8 cellular contexts compared by ENCODE assay signal in genomic region chrX:115690554-115691216, GRCh38.
A peak's percentile ranks its signal among the peaks of the same experiment; 100 is the strongest.
DNase-seq lines count a peak whose midpoint lies in the region; ATAC-seq, FAIRE-seq and TF ChIP-seq lines count a peak whose summit lies in the region.

No MANE protein-coding gene starts in this region.

- H3K4me3 ChIP-seq in GM12875 (ENCODE audit: low read depth, low read length): no peak overlapping the region
- H3K4me3 ChIP-seq in NB4 (ENCODE audit: low read depth, low read length): no peak overlapping the region
- no peak overlapping the region for H3K4me3 ChIP-seq in colonic mucosa
- no peak overlapping the region for H3K4me3 ChIP-seq in liver (ENCODE audit: low read depth in 1 of 3, low read length in 3 of 3)

- TF ChIP-seq CTCF in GM12875 (IDR thresholded peaks at IDR 0.05; ENCODE audit: borderline replicate concordance, insufficient read depth, low read depth, low read length): peak; percentile 69
- TF ChIP-seq CTCF in NB4 (IDR thresholded peaks at IDR 0.05; ENCODE audit: low read depth, low read length): peak; percentile 46
- peak; percentile 84 for TF ChIP-seq CTCF in colonic mucosa (IDR thresholded peaks at IDR 0.05)
- peak; percentile 72 for TF ChIP-seq CTCF in liver (IDR thresholded peaks at IDR 0.05; ENCODE audit: low read depth, low read length, missing input control)

- TF ChIP-seq POLR2A in NB4 (IDR thresholded peaks at IDR 0.05; ENCODE audit: extremely low read depth, insufficient read length): no peak

- no peaks in the 10 kb centered on the region for H3K36me3 ChIP-seq in colonic mucosa
- H3K36me3 ChIP-seq in liver (ENCODE audit: control insufficient read depth in 4 of 4, insufficient read depth in 3 of 4, low read depth in 1 of 4, low read length in 3 of 4): no peaks in the 10 kb centered on the region

- TF ChIP-seq RAD21 in liver (IDR thresholded peaks at IDR 0.05): peak; percentile 72 to 84

- 20% methylated on average over 4 of the region's 4 CpGs for WGBS in liver

- H3K9ac ChIP-seq in colonic mucosa (ENCODE audit: low read depth in 2 of 2, low read length in 2 of 2) (no peak overlapping the region), liver (ENCODE audit: low read depth in 1 of 2, low read length in 2 of 2) (no peak overlapping the region)

- H3K4me1 ChIP-seq in colonic mucosa (no peaks in the 10 kb centered on the region), liver (ENCODE audit: control insufficient read depth in 4 of 4, insufficient read depth in 4 of 4, low read length in 3 of 4) (peaks cover 0 to 9% (median 3%) of the 10 kb centered on the region in 4 donors)

- no peak overlapping the region for H3K27ac ChIP-seq in colonic mucosa
- H3K27ac ChIP-seq in liver (ENCODE audit: low read depth in 1 of 2, low read length in 2 of 2): no peak overlapping the region

- H3K27me3 ChIP-seq in colonic mucosa (no peaks in the 10 kb centered on the region), liver (ENCODE audit: control insufficient read depth in 4 of 4, insufficient read depth in 4 of 4, low read length in 3 of 4) (no peaks in the 10 kb centered on the region)

- DNase-seq in NB4 (ENCODE audit: low read depth): peak; percentile 57
- peak; percentile 4 for DNase-seq in T follicular helper cell (ENCODE audit: low read depth)
- peak; percentile 54 for DNase-seq in colonic mucosa
- peak in 2 of 3 donors; percentile 6 to 45 for DNase-seq in stimulated activated CD4-positive, alpha-beta T cell treated with anti-CD3 and anti-CD28 coated beads, TNF-alpha, amount 100 ng/mL, for 48 hours (ENCODE audit: low read depth in 3 of 3)

- H3K9me3 ChIP-seq in colonic mucosa (no peaks in the 10 kb centered on the region), liver (ENCODE audit: control insufficient read depth in 4 of 4, low read length in 3 of 4) (no peaks in the 10 kb centered on the region)

- intact Hi-C loops in colonic mucosa (cut with DNase I): loop anchor here (5.0 kb wide), 1 partner anchor 358 kb away; no protein-coding TSS in a partner anchor

- peak; percentile 93 for ATAC-seq in HG02759 (IDR thresholded peaks at IDR 0.05; ENCODE audit: unreplicated experiment)

- peak; percentile 9 for FAIRE-seq in A204.1 (lab: Jason Lieb, UNC)

TF ChIP-seq in liver, 16 proteins besides CTCF, POLR2A, EP300 and RAD21:
- TF ChIP-seq SP1 (IDR thresholded peaks at IDR 0.05) (no peak), JUND (IDR thresholded peaks at IDR 0.05) (no peak)

Comparison
In these comparisons a context has a peak if more than half of its experiments do, and no peak if none do; other contexts are left out.
1. DNase-seq: peak in every context shown above with its lines; median percentile 57 in NB4; 54 in colonic mucosa; 26 in stimulated activated CD4-positive, alpha-beta T cell treated with anti-CD3 and anti-CD28 coated beads, TNF-alpha, amount 100 ng/mL, for 48 hours; 4 in T follicular helper cell.